ENCODE assay signal across 10 cellular contexts in genomic region chr6:44177691-44178423, GRCh38. TPM values are rescaled to one million over a fixed set of nuclear protein-coding genes. Genes with fewer than 3 reads are reported as not detected.
DNase-seq lines count a peak whose midpoint lies in the region; ATAC-seq and TF ChIP-seq lines count a peak whose summit lies in the region.
"Had no signal": no experiment of that assay in that cellular context is flagged by ENCODE, and none has a peak within 500 bp of the region (broad histone marks: within the 10 kb centered on the region; RNA-seq: fewer than 3 reads in every experiment).

No MANE protein-coding gene starts in this region.

- no peaks in the 10 kb centered on the region for H3K79me2 ChIP-seq in ACC112 (ENCODE audit: control insufficient read depth, insufficient read depth, low read length, unreplicated experiment)

- H3K4me1 Mint-ChIP-seq in natural killer cell, result peaks cover 7 to 20% of the 10 kb centered on the region in 2 donors

- DNase-seq in RWPE2 (ENCODE audit: low spot score) (no peak), fibroblast of mammary gland (ENCODE audit: low read depth) (peak; percentile 79), natural killer cell (no peak), NCI-H1436 (lab: John Stamatoyannopoulos, UW) (no peak), NCI-H526 treated with DMSO at 0.1 percent for 48 hours (lab: John Stamatoyannopoulos, UW) (no peak), NCI-H1105 (lab: John Stamatoyannopoulos, UW) (no peak)
- DNase-seq: BE2C had no signal

- H3K27ac ChIP-seq in ACC112 (ENCODE audit: low read depth, low read length), result peak overlapping the region; percentile 72
- peak overlapping the region; percentile 71 for H3K27ac ChIP-seq in RWPE2 (ENCODE audit: poor library complexity, severe bottlenecking)

- no peak overlapping the region for H2AFZ ChIP-seq in ACC112 (ENCODE audit: low read length, unreplicated experiment)

- peaks cover 40% of the 10 kb centered on the region for H3K4me1 ChIP-seq in ACC112 (ENCODE audit: control insufficient read depth, insufficient read depth, low read length, unreplicated experiment)
- H3K4me1 ChIP-seq in RWPE2 (ENCODE audit: insufficient read depth, poor library complexity, severe bottlenecking), result peaks cover 7% of the 10 kb centered on the region
- H3K4me1 ChIP-seq: BE2C had no signal

- H3K27me3 ChIP-seq in ACC112 (ENCODE audit: insufficient read depth, low read length) (no peaks in the 10 kb centered on the region), RWPE2 (ENCODE audit: insufficient read depth, poor library complexity, severe bottlenecking) (no peaks in the 10 kb centered on the region)
- H3K27me3 ChIP-seq: BE2C had no signal

- ATAC-seq in RWPE2 (ENCODE audit: low read depth) (peak; percentile 28), natural killer cell (no peak), HG03469 (IDR thresholded peaks at IDR 0.05; ENCODE audit: unreplicated experiment) (no peak)

- H3K9me3 ChIP-seq in RWPE2 (ENCODE audit: severe bottlenecking), result no peaks in the 10 kb centered on the region
- H3K9me3 ChIP-seq: BE2C had no signal

- intact Hi-C loops in natural killer cell (cut with micrococcal nuclease), result no loop called here

- peaks cover 0 to under 1% of the 10 kb centered on the region in 2 donors for H3K27me3 Mint-ChIP-seq in natural killer cell (ENCODE audit: low read depth in 2 of 2)

- H3K36me3 Mint-ChIP-seq in natural killer cell, result no peaks in the 10 kb centered on the region
- H3K36me3 Mint-ChIP-seq: brain had no signal

- TF ChIP-seq CTCF in RWPE2 (IDR thresholded peaks at IDR 0.05; ENCODE audit: poor library complexity, severe bottlenecking) (no peak), fibroblast of mammary gland (conservative IDR thresholded peaks at IDR 0.05; ENCODE audit: control insufficient read depth, insufficient read depth, low read depth, low read length) (no peak), natural killer cell (IDR thresholded peaks at IDR 0.05) (no peak)

- H3K4me3 ChIP-seq in ACC112 (ENCODE audit: low read depth, low read length), result no peak overlapping the region
- H3K4me3 ChIP-seq in RWPE2 (ENCODE audit: severe bottlenecking), result no peak overlapping the region
- H3K4me3 ChIP-seq in fibroblast of mammary gland (ENCODE audit: control insufficient read depth, low read depth, low read length), result no peak overlapping the region

- H3K36me3 ChIP-seq in ACC112 (ENCODE audit: insufficient read depth, low read length), result no peaks in the 10 kb centered on the region
- no peaks in the 10 kb centered on the region for H3K36me3 ChIP-seq in RWPE2 (ENCODE audit: low read depth)
- H3K36me3 ChIP-seq: BE2C had no signal

- H3K9me3 Mint-ChIP-seq in natural killer cell, result no peaks in the 10 kb centered on the region

- peak overlapping the region; percentile 64 for H3K4me3 Mint-ChIP-seq in natural killer cell
- H3K4me3 Mint-ChIP-seq: brain had no signal

- peak overlapping the region; percentile 54 to 76 for H3K27ac Mint-ChIP-seq in natural killer cell
- H3K27ac Mint-ChIP-seq: brain had no signal

RNA-seq across cellular contexts. Expression of gene CAPN11, which starts 19.2 kb away (rescaled TPM):
- not detected for total RNA-seq in natural killer cell

RNA-seq across cellular contexts. Expression of gene MYMX, which starts 38.9 kb away (rescaled TPM):
- total RNA-seq in natural killer cell, result not detected

RNA-seq across cellular contexts. Expression of gene SLC29A1, which starts 45.5 kb away (rescaled TPM):
- 1 to 10 TPM; 2.2 to 5.5 (median 5.2) TPM for total RNA-seq in natural killer cell

RNA-seq across cellular contexts. Expression of gene TMEM63B, which starts 50.5 kb away (rescaled TPM):
- total RNA-seq in natural killer cell, result 10 to 100 TPM; 24.7 to 30.8 (median 28.1) TPM

RNA-seq across cellular contexts. Expression of gene MRPL14, which starts 50.6 kb away (rescaled TPM):
- 10 to 100 TPM; 14.9 to 16.2 (median 16.0) TPM for total RNA-seq in natural killer cell
